ENCODE assay signal across 9 cellular contexts in genomic region chr6:30908700-30909099, GRCh38. TPM values are rescaled to one million over a fixed set of nuclear protein-coding genes. Genes with fewer than 3 reads are reported as not detected.
A peak's percentile ranks its signal among the peaks of the same experiment; 100 is the strongest.
DNase-seq lines count a peak whose midpoint lies in the region; FAIRE-seq and TF ChIP-seq lines count a peak whose summit lies in the region.
"Had no signal": no experiment of that assay in that cellular context is flagged by ENCODE, and none has a peak within 500 bp of the region (broad histone marks: within the 10 kb centered on the region; RNA-seq: fewer than 3 reads in every experiment).

No MANE protein-coding gene starts in this region.

- H3K4me1 ChIP-seq in kidney (ENCODE audit: control insufficient read depth in 1 of 2, insufficient read depth in 1 of 2, low read depth in 1 of 2, low read length in 2 of 2) (peaks cover 10 to 16% of the 10 kb centered on the region in 2 donors), subcutaneous abdominal adipose tissue (ENCODE audit: control insufficient read depth in 5 of 5, insufficient read depth in 5 of 5, low read length in 5 of 5) (peaks cover 5 to 31% (median 25%) of the 10 kb centered on the region in 5 donors)

- H3K9ac ChIP-seq in kidney (ENCODE audit: low read length in 2 of 2) (peak overlapping the region; percentile 78 to 89), subcutaneous abdominal adipose tissue (ENCODE audit: low read length in 5 of 5) (peak overlapping the region; percentile 78 to 86 (median 84))

- H3K9me3 ChIP-seq in kidney (ENCODE audit: control insufficient read depth in 1 of 2, low read length in 2 of 2) (no peaks in the 10 kb centered on the region), subcutaneous abdominal adipose tissue (ENCODE audit: control insufficient read depth in 5 of 5, low read length in 5 of 5) (no peaks in the 10 kb centered on the region)

- no peak overlapping the region for H3K27ac ChIP-seq in kidney (ENCODE audit: low read depth in 2 of 2, low read length in 2 of 2)
- H3K27ac ChIP-seq in subcutaneous abdominal adipose tissue (ENCODE audit: low read depth, low read length), result peak overlapping the region; percentile 71

- peak overlapping the region; percentile 99 for H3K4me3 Mint-ChIP-seq in T-helper 1 cell treated with Interleukin-12 subunit alpha and Interleukin-12 subunit beta and Interleukin-4 antibody, amounts not matched to agents 30 μg/mL and 1 μg/mL, for 36 hours
- H3K4me3 Mint-ChIP-seq in activated naive CD8-positive, alpha-beta T cell treated with anti-CD3 and anti-CD28 coated beads for 36 hours, result peak overlapping the region; percentile 96

- H3K4me1 Mint-ChIP-seq in T-helper 1 cell treated with Interleukin-12 subunit alpha and Interleukin-12 subunit beta and Interleukin-4 antibody, amounts not matched to agents 30 μg/mL and 1 μg/mL, for 36 hours (ENCODE audit: low read depth), result peaks cover 26% of the 10 kb centered on the region
- peaks cover 21% of the 10 kb centered on the region for H3K4me1 Mint-ChIP-seq in activated naive CD8-positive, alpha-beta T cell treated with anti-CD3 and anti-CD28 coated beads for 36 hours

- H3K27ac Mint-ChIP-seq in T-helper 1 cell treated with Interleukin-12 subunit alpha and Interleukin-12 subunit beta and Interleukin-4 antibody, amounts not matched to agents 30 μg/mL and 1 μg/mL, for 36 hours, result peak overlapping the region; percentile 77
- peak overlapping the region; percentile 83 for H3K27ac Mint-ChIP-seq in activated naive CD8-positive, alpha-beta T cell treated with anti-CD3 and anti-CD28 coated beads for 36 hours

- no peak for TF ChIP-seq CTCF in kidney (IDR thresholded peaks at IDR 0.05; ENCODE audit: borderline replicate concordance, extremely low read depth, insufficient read depth)

- DNase-seq in T-helper 1 cell (no peak), kidney (no peak), urothelium cell line (ENCODE audit: low spot score) (no peak), UCSD-AML1 (lab: John Stamatoyannopoulos, UW; ENCODE audit: unreplicated experiment) (no peak), HUDEP-2 (lab: John Stamatoyannopoulos, UW; ENCODE audit: unreplicated experiment in 76 of 76) (no peak)
- DNase-seq in activated naive CD8-positive, alpha-beta T cell treated with anti-CD3 and anti-CD28 coated beads for 36 hours, result no peak

- H3K4me3 ChIP-seq in kidney (ENCODE audit: low read length in 2 of 2), result peak overlapping the region; percentile 94 to 96
- peak overlapping the region; percentile 77 to 96 (median 90) for H3K4me3 ChIP-seq in subcutaneous abdominal adipose tissue (ENCODE audit: low read depth in 1 of 5, low read length in 5 of 5)

- peaks cover 22% of the 10 kb centered on the region for H3K36me3 Mint-ChIP-seq in T-helper 1 cell treated with Interleukin-12 subunit alpha and Interleukin-12 subunit beta and Interleukin-4 antibody, amounts not matched to agents 30 μg/mL and 1 μg/mL, for 36 hours (ENCODE audit: low read depth)
- H3K36me3 Mint-ChIP-seq in activated naive CD8-positive, alpha-beta T cell treated with anti-CD3 and anti-CD28 coated beads for 36 hours, result peaks cover 27% of the 10 kb centered on the region

- FAIRE-seq in kidney (lab: Jason Lieb, UNC), result no peak
- FAIRE-seq in urothelium cell line (lab: Jason Lieb, UNC), result no peak
- FAIRE-seq: A204.1 had no signal

- no peaks in the 10 kb centered on the region for H3K27me3 ChIP-seq in subcutaneous abdominal adipose tissue (ENCODE audit: control insufficient read depth in 5 of 5, insufficient read depth in 4 of 5, low read length in 5 of 5)

- H3K9me3 Mint-ChIP-seq in T-helper 1 cell treated with Interleukin-12 subunit alpha and Interleukin-12 subunit beta and Interleukin-4 antibody, amounts not matched to agents 30 μg/mL and 1 μg/mL, for 36 hours, result no peaks in the 10 kb centered on the region
- no peaks in the 10 kb centered on the region for H3K9me3 Mint-ChIP-seq in activated naive CD8-positive, alpha-beta T cell treated with anti-CD3 and anti-CD28 coated beads for 36 hours

- H3K36me3 ChIP-seq in kidney (ENCODE audit: control insufficient read depth in 1 of 2, insufficient read depth in 2 of 2, low read length in 2 of 2) (peaks cover 11 to 30% of the 10 kb centered on the region in 2 donors), subcutaneous abdominal adipose tissue (ENCODE audit: control insufficient read depth in 5 of 5, insufficient read depth in 5 of 5, low read length in 5 of 5) (peaks cover 0 to 29% (median 26%) of the 10 kb centered on the region in 5 donors)

- intact Hi-C loops in kidney (cut with DNase I), result no loop called here

- H3K27me3 Mint-ChIP-seq in T-helper 1 cell treated with Interleukin-12 subunit alpha and Interleukin-12 subunit beta and Interleukin-4 antibody, amounts not matched to agents 30 μg/mL and 1 μg/mL, for 36 hours (ENCODE audit: low read depth), result no peaks in the 10 kb centered on the region
- no peaks in the 10 kb centered on the region for H3K27me3 Mint-ChIP-seq in activated naive CD8-positive, alpha-beta T cell treated with anti-CD3 and anti-CD28 coated beads for 36 hours

RNA-seq across cellular contexts. Expression of gene GTF2H4, which starts 0.7 kb away (rescaled TPM):
- 10 to 100 TPM; 44.5 to 46.4 TPM for total RNA-seq in activated naive CD8-positive, alpha-beta T cell treated with anti-CD3 and anti-CD28 coated beads for 36 hours
- total RNA-seq in kidney, result 39.3 TPM
- 20.9 TPM for polyA plus RNA-seq in kidney (ENCODE audit: insufficient read depth, low read depth, low replicate concordance)

RNA-seq across cellular contexts. Expression of gene VARS2, which starts 5.3 kb away (rescaled TPM):
- 10 to 100 TPM; 79.5 to 80.9 TPM for total RNA-seq in activated naive CD8-positive, alpha-beta T cell treated with anti-CD3 and anti-CD28 coated beads for 36 hours
- 34.5 TPM for total RNA-seq in kidney
- 30.4 TPM for polyA plus RNA-seq in kidney (ENCODE audit: insufficient read depth, low read depth, low replicate concordance)

RNA-seq across cellular contexts. Expression of gene SFTA2, which starts 23.3 kb away (rescaled TPM):
- not detected for total RNA-seq in activated naive CD8-positive, alpha-beta T cell treated with anti-CD3 and anti-CD28 coated beads for 36 hours
- 30.5 TPM for total RNA-seq in kidney
- 7.4 TPM for polyA plus RNA-seq in kidney (ENCODE audit: insufficient read depth, low read depth, low replicate concordance)

RNA-seq across cellular contexts. Expression of gene DDR1, which starts 24.4 kb away (rescaled TPM):
- total RNA-seq in activated naive CD8-positive, alpha-beta T cell treated with anti-CD3 and anti-CD28 coated beads for 36 hours, result 10 to 100 TPM; 12.0 to 13.7 TPM
- total RNA-seq in kidney, result 362 TPM
- polyA plus RNA-seq in kidney (ENCODE audit: insufficient read depth, low read depth, low replicate concordance), result 95.8 TPM

RNA-seq across cellular contexts. Expression of gene MUCL3, which starts 32.1 kb away (rescaled TPM):
- not detected for total RNA-seq in activated naive CD8-positive, alpha-beta T cell treated with anti-CD3 and anti-CD28 coated beads for 36 hours
- 0.13 TPM for total RNA-seq in kidney
- not detected for polyA plus RNA-seq in kidney (ENCODE audit: insufficient read depth, low read depth, low replicate concordance)

Comparison
In these comparisons a context has a peak if more than half of its experiments do, and no peak if none do; other contexts are left out.
1. RNA of gene SFTA2, which starts 23.3 kb away (total RNA-seq): 30.5 TPM in kidney (single experiment); not detected in activated naive CD8-positive, alpha-beta T cell treated with anti-CD3 and anti-CD28 coated beads for 36 hours; every median in the first group is over 10 times any median in the second.